ENCODE assay signal across 23 cellular contexts in genomic region chr2:218179782-218180181, GRCh38.
A peak's percentile ranks its signal among the peaks of the same experiment; 100 is the strongest.
DNase-seq lines count a peak whose midpoint lies in the region; TF ChIP-seq lines count a peak whose summit lies in the region.
"Had no signal": no experiment of that assay in that cellular context is flagged by ENCODE, and none has a peak within 500 bp of the region (broad histone marks: within the 10 kb centered on the region; RNA-seq: fewer than 3 reads in every experiment).

No MANE protein-coding gene starts in this region.

- no peaks in the 10 kb centered on the region for H3K9me3 ChIP-seq in subcutaneous abdominal adipose tissue (ENCODE audit: control insufficient read depth in 5 of 5, low read length in 5 of 5)
- H3K9me3 ChIP-seq: BE2C, BLaER1 had no signal

- peak; percentile 28 for DNase-seq in coronary artery (ENCODE audit: low spot score)
- DNase-seq in islet precursor cell: peak; percentile 22
- DNase-seq in stimulated activated CD4-positive, alpha-beta T cell treated with anti-CD3 and anti-CD28 coated beads, Interleukin-15, amount 100 ng/mL, for 24 hours: no peak
- no peak for DNase-seq in amygdala (lab: John Stamatoyannopoulos, UW)
- DNase-seq in NCI-H82 treated with DMSO at 0.1 percent for 48 hours (lab: John Stamatoyannopoulos, UW; ENCODE audit: unreplicated experiment): no peak
- DNase-seq: 8988T; ACHN; BE2C; C1 segment of cervical spinal cord; CD4-positive, alpha-beta memory T cell; CD4-positive, CD25-positive, alpha-beta regulatory T cell; CD8-positive, alpha-beta memory T cell; COR-L47; DMS 273 treated with DMSO at 0.1 percent for 48 hours; DMS153; DMS53; DMS79; DND-41; EL; GDM1 had no signal

- H3K36me3 ChIP-seq in subcutaneous abdominal adipose tissue (ENCODE audit: control insufficient read depth in 5 of 5, insufficient read depth in 5 of 5, low read length in 5 of 5): no peaks in the 10 kb centered on the region
- H3K36me3 ChIP-seq: BE2C, BLaER1 had no signal

- no peak for TF ChIP-seq CTCF in coronary artery (IDR thresholded peaks at IDR 0.05)

- H3K4me3 ChIP-seq in coronary artery (no peak overlapping the region), subcutaneous abdominal adipose tissue (ENCODE audit: low read depth in 1 of 5, low read length in 5 of 5) (no peak overlapping the region)
- H3K4me3 ChIP-seq: BLaER1, GM12878 had no signal

- H3K27me3 ChIP-seq in subcutaneous abdominal adipose tissue (ENCODE audit: control insufficient read depth in 5 of 5, insufficient read depth in 4 of 5, low read length in 5 of 5): no peaks in the 10 kb centered on the region
- H3K27me3 ChIP-seq: BE2C, BLaER1 had no signal

- H3K9ac ChIP-seq in subcutaneous abdominal adipose tissue (ENCODE audit: low read length in 5 of 5): no peak overlapping the region
- H3K9ac ChIP-seq: BLaER1 had no signal

- H3K27ac ChIP-seq in coronary artery (no peak overlapping the region), subcutaneous abdominal adipose tissue (ENCODE audit: low read depth, low read length) (peak overlapping the region; percentile 39)
- H3K27ac ChIP-seq: BLaER1 had no signal

- peaks cover 4 to 28% (median 26%) of the 10 kb centered on the region in 5 donors for H3K4me1 ChIP-seq in subcutaneous abdominal adipose tissue (ENCODE audit: control insufficient read depth in 5 of 5, insufficient read depth in 5 of 5, low read length in 5 of 5)
- H3K4me1 ChIP-seq: BE2C, BLaER1 had no signal

Comparison
In these comparisons a context has a peak if more than half of its experiments do, and no peak if none do; other contexts are left out.
1. DNase-seq: peak in coronary artery (single experiment) and islet precursor cell (single experiment); none in stimulated activated CD4-positive, alpha-beta T cell treated with anti-CD3 and anti-CD28 coated beads, Interleukin-15, amount 100 ng/mL, for 24 hours (single experiment), amygdala (0 of 56) and NCI-H82 treated with DMSO at 0.1 percent for 48 hours (single experiment).